In the genomic region with DNA sequence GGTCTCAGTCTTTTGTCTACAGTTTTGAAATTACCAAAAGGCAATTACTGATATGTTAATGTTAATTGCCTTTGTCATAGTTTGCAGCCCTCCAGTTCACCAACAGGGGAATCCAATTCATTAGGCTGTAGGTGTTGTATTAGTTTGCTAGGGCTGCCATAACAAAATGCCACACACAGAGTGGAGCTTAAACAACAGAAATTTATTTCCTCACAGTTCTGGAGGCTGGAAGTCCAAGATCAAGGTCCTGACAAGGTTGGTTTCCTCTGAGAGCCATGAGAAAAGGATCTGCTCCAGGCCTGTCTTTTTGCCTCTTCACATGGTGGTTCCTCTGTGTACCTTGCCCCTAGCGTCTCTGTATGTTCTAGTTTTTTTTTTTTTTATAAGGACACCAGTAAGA, we compare ENCODE assay signal across 9 cellular contexts. TPM values are rescaled to one million over a fixed set of nuclear protein-coding genes. Genes with fewer than 3 reads are reported as not detected.
A peak's percentile ranks its signal among the peaks of the same experiment; 100 is the strongest.
DNase-seq lines count a peak whose midpoint lies in the region; ATAC-seq, FAIRE-seq and TF ChIP-seq lines count a peak whose summit lies in the region.
"Had no signal": no experiment of that assay in that cellular context is flagged by ENCODE, and none has a peak within 500 bp of the region (broad histone marks: within the 10 kb centered on the region; RNA-seq: fewer than 3 reads in every experiment).

No MANE protein-coding gene starts in this region.

- H3K4me1 ChIP-seq in SK-N-SH (ENCODE audit: control insufficient read depth in 1 of 2, insufficient read depth in 2 of 2, low read depth in 1 of 2, low read length in 1 of 2), result peaks cover 5 to 11% of the 10 kb centered on the region in 2 experiments; a peak in 3 of 4 replicates
- peaks cover 4% of the 10 kb centered on the region for H3K4me1 ChIP-seq in iPS-18a (ENCODE audit: control insufficient read depth, low read depth, low read length)

- no peaks in the 10 kb centered on the region for H3K9me3 Mint-ChIP-seq in activated CD8-positive, alpha-beta T cell treated with anti-CD3 and anti-CD28 coated beads, Interleukin-2, amount 10 ng/mL, durations not matched to agents 7 days and 5 days (ENCODE audit: insufficient read depth)
- peaks cover 0 to 4% of the 10 kb centered on the region in 2 donors for H3K9me3 Mint-ChIP-seq in stimulated activated naive B cell treated with anti-CD40 and anti-IgM and Interleukin-4, amounts not matched to agents 10 μg/mL and 1 μg/mL and 100 μg/mL, for 72 hours

- peak overlapping the region; percentile 94 for H3K4me2 ChIP-seq in SK-N-SH

- no peak for TF ChIP-seq EP300 in SK-N-SH (IDR thresholded peaks at IDR 0.05; ENCODE audit: borderline replicate concordance in 1 of 2, low read depth in 1 of 2, low read length in 1 of 2)

- 94% methylated on average over 1 of the region's 1 CpG for WGBS in SK-N-SH (ENCODE audit: low lambda C conversion rate)

- no peak for TF ChIP-seq RAD21 in SK-N-SH (IDR thresholded peaks at IDR 0.05; ENCODE audit: low read length)

- no peaks in the 10 kb centered on the region for H3F3A ChIP-seq in SK-N-SH (replicated peaks; ENCODE audit: insufficient read depth)

- peaks cover 69% of the 10 kb centered on the region for H3K36me3 Mint-ChIP-seq in activated CD8-positive, alpha-beta T cell treated with anti-CD3 and anti-CD28 coated beads, Interleukin-2, amount 10 ng/mL, durations not matched to agents 7 days and 5 days (ENCODE audit: low read depth)
- peaks cover 24 to 45% of the 10 kb centered on the region in 2 donors for H3K36me3 Mint-ChIP-seq in stimulated activated naive B cell treated with anti-CD40 and anti-IgM and Interleukin-4, amounts not matched to agents 10 μg/mL and 1 μg/mL and 100 μg/mL, for 72 hours

- CTCF ChIA-PET in SK-N-SH (lab: Yijun Ruan, JAX), result interaction anchor here (2.1 kb wide), 1 partner anchor 188 kb away, joined by 6 read pairs; no protein-coding TSS in a partner anchor
- CTCF ChIA-PET in activated CD8-positive, alpha-beta T cell treated with anti-CD3 and anti-CD28 coated beads, Interleukin-2, amount 10 ng/mL, durations not matched to agents 7 days and 5 days (lab: Charles Lee), result interaction anchor here (0.9 to 1.4 kb wide), 3 partner anchors 91 to 196 kb away, joined by 3 to 4 read pairs (median 3); no protein-coding TSS in a partner anchor

- peak overlapping the region; percentile 100 for H3K4me3 Mint-ChIP-seq in activated CD8-positive, alpha-beta T cell treated with anti-CD3 and anti-CD28 coated beads, Interleukin-2, amount 10 ng/mL, durations not matched to agents 7 days and 5 days
- peak overlapping the region; percentile 13 to 98 for H3K4me3 Mint-ChIP-seq in stimulated activated naive B cell treated with anti-CD40 and anti-IgM and Interleukin-4, amounts not matched to agents 10 μg/mL and 1 μg/mL and 100 μg/mL, for 72 hours

- peaks cover 58% of the 10 kb centered on the region for H3K79me2 ChIP-seq in SK-N-SH (ENCODE audit: insufficient read depth)

- H4K20me1 ChIP-seq in SK-N-SH (ENCODE audit: insufficient read depth), result no peaks in the 10 kb centered on the region

- H3K27ac Mint-ChIP-seq in activated CD8-positive, alpha-beta T cell treated with anti-CD3 and anti-CD28 coated beads, Interleukin-2, amount 10 ng/mL, durations not matched to agents 7 days and 5 days, result peak overlapping the region; percentile 99
- no peak overlapping the region for H3K27ac Mint-ChIP-seq in stimulated activated naive B cell treated with anti-CD40 and anti-IgM and Interleukin-4, amounts not matched to agents 10 μg/mL and 1 μg/mL and 100 μg/mL, for 72 hours

- H3K4me3 ChIP-seq in SK-N-SH (ENCODE audit: low read depth in 2 of 2, low read length in 1 of 2) (peak overlapping the region; percentile 90 to 100), iPS-18a (ENCODE audit: low read length) (peak overlapping the region; percentile 95)

- no peaks in the 10 kb centered on the region for H3K27me3 Mint-ChIP-seq in activated CD8-positive, alpha-beta T cell treated with anti-CD3 and anti-CD28 coated beads, Interleukin-2, amount 10 ng/mL, durations not matched to agents 7 days and 5 days (ENCODE audit: low read depth)
- H3K27me3 Mint-ChIP-seq in stimulated activated naive B cell treated with anti-CD40 and anti-IgM and Interleukin-4, amounts not matched to agents 10 μg/mL and 1 μg/mL and 100 μg/mL, for 72 hours, result no peaks in the 10 kb centered on the region

- ATAC-seq in SK-N-SH treated with all-trans-retinoic acid at 6 μM for 48 hours (no peak), HG03139 (IDR thresholded peaks at IDR 0.05; ENCODE audit: unreplicated experiment) (no peak)
- no peak for ATAC-seq in activated CD8-positive, alpha-beta T cell treated with anti-CD3 and anti-CD28 coated beads, Interleukin-2, amount 10 ng/mL, durations not matched to agents 7 days and 5 days
- ATAC-seq in stimulated activated naive B cell treated with anti-CD40 and anti-IgM and Interleukin-4, amounts not matched to agents 10 μg/mL and 1 μg/mL and 100 μg/mL, for 72 hours (replicated peaks), result no peak

- POLR2A ChIA-PET in SK-N-SH (lab: Yijun Ruan, JAX), result no interaction called here
- POLR2A ChIA-PET in activated CD8-positive, alpha-beta T cell treated with anti-CD3 and anti-CD28 coated beads, Interleukin-2, amount 10 ng/mL, durations not matched to agents 7 days and 5 days (lab: Charles Lee), result interaction anchor here (0.7 to 3.1 kb wide), 12 partner anchors 18 to 708 kb away, joined by 3 to 45 read pairs (median 4); a partner anchor contains a TSS

- H3K9me2 ChIP-seq in SK-N-SH, result no peaks in the 10 kb centered on the region

- H3K36me3 ChIP-seq in SK-N-SH (replicated peaks in 1 of 2; ENCODE audit: control insufficient read depth in 1 of 2, insufficient read depth in 2 of 2, low read length in 1 of 2), result peaks cover 35 to 56% of the 10 kb centered on the region in 2 experiments
- H3K36me3 ChIP-seq in iPS-18a (ENCODE audit: control insufficient read depth, low read depth, low read length), result peaks cover 30% of the 10 kb centered on the region

- H3K27me3 ChIP-seq in SK-N-SH (ENCODE audit: insufficient read depth) (no peaks in the 10 kb centered on the region), iPS-18a (ENCODE audit: control insufficient read depth, insufficient read depth, low read length) (peaks cover 6% of the 10 kb centered on the region)

- H3K27ac ChIP-seq in SK-N-SH (ENCODE audit: low read depth in 2 of 2, low read length in 1 of 2) (no peak overlapping the region), iPS-18a (ENCODE audit: low read length) (no peak overlapping the region)

- H2AFZ ChIP-seq in SK-N-SH (ENCODE audit: low read depth), result no peak overlapping the region

- H3K9ac ChIP-seq in SK-N-SH, result peak overlapping the region; percentile 93
- H3K9ac ChIP-seq in iPS-18a (ENCODE audit: low read length), result peak overlapping the region; percentile 86

- TF ChIP-seq CTCF in SK-N-SH (IDR thresholded peaks at IDR 0.05) (no peak; the same call in 1 of the 2 replicates), D721Med (IDR thresholded peaks at IDR 0.05; ENCODE audit: insufficient read depth, missing control alignments) (no peak)

- H3K9me3 ChIP-seq in SK-N-SH, result no peaks in the 10 kb centered on the region
- no peaks in the 10 kb centered on the region for H3K9me3 ChIP-seq in iPS-18a (ENCODE audit: control insufficient read depth, low read depth, low read length)

- DNase-seq in SK-N-SH (no peak), NCI-H82 treated with DMSO at 0.1 percent for 48 hours (lab: John Stamatoyannopoulos, UW; ENCODE audit: unreplicated experiment) (no peak), D721Med (ENCODE audit: insufficient read length, low spot score) (no peak)
- DNase-seq in activated CD8-positive, alpha-beta T cell treated with anti-CD3 and anti-CD28 coated beads, Interleukin-2, amount 10 ng/mL, durations not matched to agents 7 days and 5 days, result no peak
- no peak for DNase-seq in stimulated activated naive B cell treated with anti-CD40 and anti-IgM and Interleukin-4, amounts not matched to agents 10 μg/mL and 1 μg/mL and 100 μg/mL, for 72 hours

- no peak for FAIRE-seq in D721Med (lab: Jason Lieb, UNC)
- FAIRE-seq: A204.1 had no signal

- peaks cover 45% of the 10 kb centered on the region for H3K4me1 Mint-ChIP-seq in activated CD8-positive, alpha-beta T cell treated with anti-CD3 and anti-CD28 coated beads, Interleukin-2, amount 10 ng/mL, durations not matched to agents 7 days and 5 days (ENCODE audit: low read depth)
- peaks cover 23 to 24% of the 10 kb centered on the region in 2 donors for H3K4me1 Mint-ChIP-seq in stimulated activated naive B cell treated with anti-CD40 and anti-IgM and Interleukin-4, amounts not matched to agents 10 μg/mL and 1 μg/mL and 100 μg/mL, for 72 hours

TF ChIP-seq in SK-N-SH, 30 proteins besides CTCF, POLR2A, EP300 and RAD21 (continues in another document):
- no peak for TF ChIP-seq NRF1 (IDR thresholded peaks at IDR 0.05; ENCODE audit: low read depth, low read length)

TF ChIP-seq in SK-N-SH treated with all-trans-retinoic acid at 6 μM for 48 hours, 23 proteins besides CTCF, POLR2A, EP300 and RAD21 (continues in another document):
- TF ChIP-seq TCF4 (CRISPR knock-in tag; IDR thresholded peaks at IDR 0.05; ENCODE audit: borderline replicate concordance) (no peak), ZFP30 (CRISPR knock-in tag; IDR thresholded peaks at IDR 0.05) (no peak), CSDC2 (CRISPR knock-in tag; IDR thresholded peaks at IDR 0.05) (no peak)
- TF ChIP-seq, protein P1, sequence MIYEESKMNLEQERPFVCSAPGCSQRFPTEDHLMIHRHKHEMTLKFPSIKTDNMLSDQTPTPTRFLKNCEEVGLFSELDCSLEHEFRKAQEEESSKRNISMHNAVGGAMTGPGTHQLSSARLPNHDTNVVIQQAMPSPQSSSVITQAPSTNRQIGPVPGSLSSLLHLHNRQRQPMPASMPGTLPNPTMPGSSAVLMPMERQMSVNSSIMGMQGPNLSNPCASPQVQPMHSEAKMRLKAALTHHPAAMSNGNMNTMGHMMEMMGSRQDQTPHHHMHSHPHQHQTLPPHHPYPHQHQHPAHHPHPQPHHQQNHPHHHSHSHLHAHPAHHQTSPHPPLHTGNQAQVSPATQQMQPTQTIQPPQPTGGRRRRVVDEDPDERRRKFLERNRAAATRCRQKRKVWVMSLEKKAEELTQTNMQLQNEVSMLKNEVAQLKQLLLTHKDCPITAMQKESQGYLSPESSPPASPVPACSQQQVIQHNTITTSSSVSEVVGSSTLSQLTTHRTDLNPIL (CRISPR knock-in tag; IDR thresholded peaks at IDR 0.05; ENCODE audit: low read depth), result no peak

RNA-seq across cellular contexts. Expression of a gene that starts 1.3 kb away (rescaled TPM):
- polyA plus RNA-seq in SK-N-SH (2012; rRNA removed), result 17.3 and 24.3 TPM in 2 replicates
- polyA plus RNA-seq in SK-N-SH (2012; cell fraction: cytosol; rRNA removed), result 25.1 and 35.4 TPM in 2 replicates
- 24.7 and 31.1 TPM in 2 replicates for polyA plus RNA-seq in SK-N-SH (2012; cell fraction: nucleus; rRNA removed)
- total RNA-seq in activated CD8-positive, alpha-beta T cell treated with anti-CD3 and anti-CD28 coated beads, Interleukin-2, amount 10 ng/mL, durations not matched to agents 7 days and 5 days, result 10 to 100 TPM; 51.6 to 51.7 TPM

RNA-seq across cellular contexts. Expression of a gene that starts 17.6 kb away (rescaled TPM):
- polyA plus RNA-seq in SK-N-SH (2012; rRNA removed), result 2.0 and 3.6 TPM in 2 replicates
- polyA plus RNA-seq in SK-N-SH (2012; cell fraction: cytosol; rRNA removed), result 2.8 and 3.5 TPM in 2 replicates
- polyA plus RNA-seq in SK-N-SH (2012; cell fraction: nucleus; rRNA removed), result 1.9 and 5.3 TPM in 2 replicates
- 10 to 100 TPM in 1 of 2 experiments, 1 to 10 TPM in 1; 10.0 to 11.2 TPM for total RNA-seq in activated CD8-positive, alpha-beta T cell treated with anti-CD3 and anti-CD28 coated beads, Interleukin-2, amount 10 ng/mL, durations not matched to agents 7 days and 5 days
